ENCODE assay signal across 8 cellular contexts in genomic region chr10:68073631-68074403, GRCh38. TPM values are rescaled to one million over a fixed set of nuclear protein-coding genes. Genes with fewer than 3 reads are reported as not detected.
DNase-seq lines count a peak whose midpoint lies in the region; ATAC-seq, FAIRE-seq and TF ChIP-seq lines count a peak whose summit lies in the region.

No MANE protein-coding gene starts in this region.

- WGBS in A549 (ENCODE audit: missing lambda C conversion rate), result under 1% methylated on average over 10 of the region's 10 CpGs

- TF ChIP-seq CTCF in A549 (IDR thresholded peaks at IDR 0.05) (no peak), GM23338 (conservative IDR thresholded peaks at IDR 0.05; ENCODE audit: low read depth in 2 of 2) (no peak)

- H3K4me1 ChIP-seq in A549 (peaks cover 40% of the 10 kb centered on the region), GM23338 (ENCODE audit: insufficient read depth) (peaks cover 10% of the 10 kb centered on the region)

- peaks cover 57% of the 10 kb centered on the region for H3K79me2 ChIP-seq in GM23338 (replicated peaks; ENCODE audit: insufficient read depth)

- DNase-seq in A549 (ENCODE audit: low read depth in 1 of 2, low spot score in 1 of 2), result no peak
- DNase-seq in GM23338 (ENCODE audit: low spot score), result no peak
- DNase-seq in activated T-helper 2 cell treated with anti-CD3 and anti-CD28 coated beads, Interferon-gamma antibody, Interleukin-2, Interleukin-4, amounts not matched to agents 10 μg/mL and 5 μg/mL and 100 μg/mL, durations not matched to agents 14 hours and 24 hours and 36 hours (ENCODE audit: low spot score), result no peak
- DNase-seq in stimulated activated effector memory CD8-positive, alpha-beta T cell treated with anti-CD3 and anti-CD28 coated beads, Interleukin-12 subunit alpha, Interleukin-12 subunit beta, amount 100 ng/mL, for 72 hours (ENCODE audit: low spot score in 2 of 2), result no peak
- no peak for DNase-seq in HTR-8/SVneo (ENCODE audit: insufficient read length, low spot score)

- TF ChIP-seq RAD21 in A549 (conservative IDR thresholded peaks at IDR 0.05 in 1 of 2, IDR thresholded peaks at IDR 0.05 in 1 of 2), result no peak

- CTCF ChIA-PET in A549 (lab: Yijun Ruan, JAX), result interaction anchor here (0.6 to 1.2 kb wide), 3 partner anchors 9 to 82 kb away, joined by 3 read pairs; no protein-coding TSS in a partner anchor

- ATAC-seq in A549, result peak in 1 of 2 experiments; percentile 12; a peak in 1 of 6 replicates
- no peak for ATAC-seq in GM23338
- no peak for ATAC-seq in stimulated activated effector memory CD8-positive, alpha-beta T cell treated with anti-CD3 and anti-CD28 coated beads, Interleukin-12 subunit alpha, Interleukin-12 subunit beta, amount 100 ng/mL, for 72 hours
- no peak for ATAC-seq in GM21717 (IDR thresholded peaks at IDR 0.05; ENCODE audit: unreplicated experiment)
- ATAC-seq in HG03139 (IDR thresholded peaks at IDR 0.05; ENCODE audit: unreplicated experiment), result no peak

- H3K9me2 ChIP-seq in GM23338 (ENCODE audit: insufficient read depth), result no peaks in the 10 kb centered on the region

- POLR2A ChIA-PET in A549 (lab: Yijun Ruan, JAX), result interaction anchor here (0.7 kb wide), 1 partner anchor 259 kb away, joined by 5 read pairs; the partner anchor contains the start of gene PBLD

- H3K27ac Mint-ChIP-seq in GM23338, result peak overlapping the region; percentile 90
- peak overlapping the region; percentile 92 for H3K27ac Mint-ChIP-seq in activated T-helper 2 cell treated with anti-CD3 and anti-CD28 coated beads, Interferon-gamma antibody, Interleukin-2, Interleukin-4, amounts not matched to agents 10 μg/mL and 5 μg/mL and 100 μg/mL, durations not matched to agents 14 hours and 24 hours and 36 hours
- peak overlapping the region; percentile 94 for H3K27ac Mint-ChIP-seq in stimulated activated effector memory CD8-positive, alpha-beta T cell treated with anti-CD3 and anti-CD28 coated beads, Interleukin-12 subunit alpha, Interleukin-12 subunit beta, amount 100 ng/mL, for 72 hours

- no peak for TF ChIP-seq POLR2A in A549 (IDR thresholded peaks at IDR 0.05; ENCODE audit: low read length)

- peak overlapping the region; percentile 81; the same call in 1 of the 2 replicates for H2AFZ ChIP-seq in GM23338

- H3K4me3 Mint-ChIP-seq in GM23338, result peak overlapping the region; percentile 97
- peak overlapping the region; percentile 96 for H3K4me3 Mint-ChIP-seq in activated T-helper 2 cell treated with anti-CD3 and anti-CD28 coated beads, Interferon-gamma antibody, Interleukin-2, Interleukin-4, amounts not matched to agents 10 μg/mL and 5 μg/mL and 100 μg/mL, durations not matched to agents 14 hours and 24 hours and 36 hours (ENCODE audit: low read depth)
- peak overlapping the region; percentile 89 for H3K4me3 Mint-ChIP-seq in stimulated activated effector memory CD8-positive, alpha-beta T cell treated with anti-CD3 and anti-CD28 coated beads, Interleukin-12 subunit alpha, Interleukin-12 subunit beta, amount 100 ng/mL, for 72 hours

- H3K9me3 ChIP-seq in A549, result no peaks in the 10 kb centered on the region

- H3K36me3 ChIP-seq in GM23338 (ENCODE audit: insufficient read depth), result no peaks in the 10 kb centered on the region

- H3K27me3 ChIP-seq in GM23338 (ENCODE audit: insufficient read depth), result no peaks in the 10 kb centered on the region

- H3F3A ChIP-seq in GM23338 (replicated peaks; ENCODE audit: low read depth), result peaks cover 4% of the 10 kb centered on the region; the same call in 1 of the 2 replicates

- peak overlapping the region; percentile 89 for H3K4me2 ChIP-seq in A549
- peak overlapping the region; percentile 79 for H3K4me2 ChIP-seq in GM23338

- TF ChIP-seq EP300 in A549 (IDR thresholded peaks at IDR 0.05), result no peak

- H3K36me3 Mint-ChIP-seq in GM23338 (ENCODE audit: low read depth), result peaks cover 13% of the 10 kb centered on the region
- H3K36me3 Mint-ChIP-seq in activated T-helper 2 cell treated with anti-CD3 and anti-CD28 coated beads, Interferon-gamma antibody, Interleukin-2, Interleukin-4, amounts not matched to agents 10 μg/mL and 5 μg/mL and 100 μg/mL, durations not matched to agents 14 hours and 24 hours and 36 hours (ENCODE audit: low read depth), result peaks cover 37% of the 10 kb centered on the region
- peaks cover 55% of the 10 kb centered on the region for H3K36me3 Mint-ChIP-seq in stimulated activated effector memory CD8-positive, alpha-beta T cell treated with anti-CD3 and anti-CD28 coated beads, Interleukin-12 subunit alpha, Interleukin-12 subunit beta, amount 100 ng/mL, for 72 hours

- H3K4me3 ChIP-seq in A549 (peak overlapping the region; percentile 97), GM23338 (peak overlapping the region; percentile 93), iPS-11a (ENCODE audit: low read depth, low read length) (peak overlapping the region; percentile 89)

- no peaks in the 10 kb centered on the region for H4K20me1 ChIP-seq in GM23338 (replicated peaks; ENCODE audit: insufficient read depth)

- intact Hi-C loops in activated T-helper 2 cell treated with anti-CD3 and anti-CD28 coated beads, Interferon-gamma antibody, Interleukin-2, Interleukin-4, amounts not matched to agents 10 μg/mL and 5 μg/mL and 100 μg/mL, durations not matched to agents 14 hours and 24 hours and 36 hours (cut with micrococcal nuclease), result loop anchor here (1.0 to 10.0 kb wide), 4 partner anchors 257 to 647 kb away; partner anchors contain the start of genes CCAR1 and RUFY2

- FAIRE-seq in A549 (lab: Jason Lieb, UNC) (no peak), HTR-8/SVneo (lab: Jason Lieb, UNC) (no peak)

- peaks cover 2% of the 10 kb centered on the region for H3K27me3 Mint-ChIP-seq in GM23338 (ENCODE audit: insufficient read depth, low read depth, poor library complexity)
- H3K27me3 Mint-ChIP-seq in activated T-helper 2 cell treated with anti-CD3 and anti-CD28 coated beads, Interferon-gamma antibody, Interleukin-2, Interleukin-4, amounts not matched to agents 10 μg/mL and 5 μg/mL and 100 μg/mL, durations not matched to agents 14 hours and 24 hours and 36 hours (ENCODE audit: low read depth), result no peaks in the 10 kb centered on the region

- H3K9me3 Mint-ChIP-seq in GM23338, result no peaks in the 10 kb centered on the region; the same call in 2 of the 3 replicates
- H3K9me3 Mint-ChIP-seq in activated T-helper 2 cell treated with anti-CD3 and anti-CD28 coated beads, Interferon-gamma antibody, Interleukin-2, Interleukin-4, amounts not matched to agents 10 μg/mL and 5 μg/mL and 100 μg/mL, durations not matched to agents 14 hours and 24 hours and 36 hours, result no peaks in the 10 kb centered on the region
- no peaks in the 10 kb centered on the region for H3K9me3 Mint-ChIP-seq in stimulated activated effector memory CD8-positive, alpha-beta T cell treated with anti-CD3 and anti-CD28 coated beads, Interleukin-12 subunit alpha, Interleukin-12 subunit beta, amount 100 ng/mL, for 72 hours

- H3K4me1 Mint-ChIP-seq in GM23338, result peaks cover 19% of the 10 kb centered on the region
- H3K4me1 Mint-ChIP-seq in activated T-helper 2 cell treated with anti-CD3 and anti-CD28 coated beads, Interferon-gamma antibody, Interleukin-2, Interleukin-4, amounts not matched to agents 10 μg/mL and 5 μg/mL and 100 μg/mL, durations not matched to agents 14 hours and 24 hours and 36 hours (ENCODE audit: low read depth), result peaks cover 47% of the 10 kb centered on the region
- peaks cover 27% of the 10 kb centered on the region for H3K4me1 Mint-ChIP-seq in stimulated activated effector memory CD8-positive, alpha-beta T cell treated with anti-CD3 and anti-CD28 coated beads, Interleukin-12 subunit alpha, Interleukin-12 subunit beta, amount 100 ng/mL, for 72 hours

- peak overlapping the region; percentile 98 to 99 for H3K27ac ChIP-seq in A549
- H3K27ac ChIP-seq in GM23338 (ENCODE audit: low read depth), result peak overlapping the region; percentile 97

TF ChIP-seq in GM23338, 12 proteins besides CTCF, POLR2A, EP300 and RAD21 (continues in another document):
- TF ChIP-seq ZNF114 (CRISPR knock-in tag; IDR thresholded peaks at IDR 0.05) (no peak), ZNF331 (CRISPR knock-in tag; IDR thresholded peaks at IDR 0.05; ENCODE audit: low read depth) (no peak), CREB1 (CRISPR knock-in tag; IDR thresholded peaks at IDR 0.05; ENCODE audit: low read depth) (no peak), EZH2 (IDR thresholded peaks at IDR 0.05; ENCODE audit: low read depth, unreplicated experiment) (no peak), EZH2phosphoT487 (IDR thresholded peaks at IDR 0.05; ENCODE audit: unreplicated experiment) (no peak)
- TF ChIP-seq, protein P1, sequence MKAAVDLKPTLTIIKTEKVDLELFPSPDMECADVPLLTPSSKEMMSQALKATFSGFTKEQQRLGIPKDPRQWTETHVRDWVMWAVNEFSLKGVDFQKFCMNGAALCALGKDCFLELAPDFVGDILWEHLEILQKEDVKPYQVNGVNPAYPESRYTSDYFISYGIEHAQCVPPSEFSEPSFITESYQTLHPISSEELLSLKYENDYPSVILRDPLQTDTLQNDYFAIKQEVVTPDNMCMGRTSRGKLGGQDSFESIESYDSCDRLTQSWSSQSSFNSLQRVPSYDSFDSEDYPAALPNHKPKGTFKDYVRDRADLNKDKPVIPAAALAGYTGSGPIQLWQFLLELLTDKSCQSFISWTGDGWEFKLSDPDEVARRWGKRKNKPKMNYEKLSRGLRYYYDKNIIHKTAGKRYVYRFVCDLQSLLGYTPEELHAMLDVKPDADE (IDR thresholded peaks at IDR 0.05), result no peak

RNA-seq across cellular contexts. Expression of gene HERC4, which starts 1.3 kb away (rescaled TPM):
- 40.5 and 51.3 TPM in 2 replicates for polyA plus RNA-seq in A549 (2011; rRNA removed)
- 13.8 and 16.0 TPM in 2 replicates for polyA plus RNA-seq in A549 (2012; cell fraction: cytosol; rRNA removed)
- 18.3 and 43.5 TPM in 2 replicates for polyA plus RNA-seq in A549 (2012; cell fraction: nucleus; rRNA removed)
- 42.2 to 53.7 TPM (median 43.2 TPM) in 3 replicates for polyA plus RNA-seq in A549 (2017; fragmentation: RNase III; extraction: RNeasy Plus Mini Kit Qiagen cat#74134 plus additional on column Dnase treatment)
- polyA minus RNA-seq in A549 (2011; rRNA and poly(A)+ RNA removed), result 25.5 and 29.6 TPM in 2 replicates
- 60.4 and 67.2 TPM in 2 replicates for total RNA-seq in GM23338 (2014; rRNA removed; shearing (Covaris generic))
- 16.2 and 20.1 TPM in 2 replicates for polyA plus RNA-seq in GM23338 (2016; fragmentation: Nextera tagmentation; extraction: Ambion mirVana)
- 48.9 and 55.7 TPM in 2 replicates for total RNA-seq in activated T-helper 2 cell treated with anti-CD3 and anti-CD28 coated beads, Interferon-gamma antibody, Interleukin-2, Interleukin-4, amounts not matched to agents 10 μg/mL and 5 μg/mL and 100 μg/mL, durations not matched to agents 14 hours and 24 hours and 36 hours

RNA-seq across cellular contexts. Expression of gene MYPN, which starts 35.5 kb away (rescaled TPM):
- polyA plus RNA-seq in A549 (2011; rRNA removed) (2.1 and 2.3 TPM in 2 replicates), A549 (2017; fragmentation: RNase III; extraction: RNeasy Plus Mini Kit Qiagen cat#74134 plus additional on column Dnase treatment) (1.5 to 1.8 TPM (median 1.5 TPM) in 3 replicates), GM23338 (2016; fragmentation: Nextera tagmentation; extraction: Ambion mirVana) (not detected in 2 replicates)
- 0.67 and 0.95 TPM in 2 replicates for polyA plus RNA-seq in A549 (2012; cell fraction: cytosol; rRNA removed)
- 1.1 and 1.9 TPM in 2 replicates for polyA plus RNA-seq in A549 (2012; cell fraction: nucleus; rRNA removed)
- polyA minus RNA-seq in A549 (2011; rRNA and poly(A)+ RNA removed), result 2.3 and 2.6 TPM in 2 replicates
- not detected in 2 replicates for total RNA-seq in GM23338 (2014; rRNA removed; shearing (Covaris generic))
- not detected in 2 replicates for total RNA-seq in activated T-helper 2 cell treated with anti-CD3 and anti-CD28 coated beads, Interferon-gamma antibody, Interleukin-2, Interleukin-4, amounts not matched to agents 10 μg/mL and 5 μg/mL and 100 μg/mL, durations not matched to agents 14 hours and 24 hours and 36 hours
